ENCODE assay signal across 25 cellular contexts in genomic region chr16:86382774-86383407, GRCh38.
"Had no signal": no experiment of that assay in that cellular context is flagged by ENCODE, and none has a peak within 500 bp of the region (broad histone marks: within the 10 kb centered on the region; RNA-seq: fewer than 3 reads in every experiment).

No MANE protein-coding gene starts in this region.

- H3K4me3 ChIP-seq: heart left ventricle, lung, neural progenitor cell, ovary, prostate gland, upper lobe of right lung had no signal

- H3K9me3 ChIP-seq: prostate gland, upper lobe of right lung had no signal

- ATAC-seq: activated CD4-positive, alpha-beta T cell treated with anti-CD3 and anti-CD28 coated beads for 36 hours; activated naive CD4-positive, alpha-beta T cell treated with anti-CD3 and anti-CD28 coated beads, Interleukin-2, amount 50 U/mL, for 72 hours; activated T-helper 17 cell treated with anti-CD3 and anti-CD28 coated beads, Interleukin-2, amount 50 U/mL, for 72 hours; effector memory CD8-positive, alpha-beta T cell; naive thymus-derived CD8-positive, alpha-beta T cell; stimulated activated naive CD8-positive, alpha-beta T cell treated with anti-CD3 and anti-CD28 coated beads, Interleukin-15, Interleukin-2, amounts not matched to agents 100 U/mL and 50 U/mL, for 24 hours; T-helper 17 cell; upper lobe of right lung had no signal

- H3K27me3 ChIP-seq: brain microvascular endothelial cell, neural progenitor cell, ovary, upper lobe of right lung had no signal

- H3K27ac ChIP-seq: neural progenitor cell, ovary, prostate gland had no signal

- H3K4me2 ChIP-seq: neural progenitor cell had no signal

- H3K9ac ChIP-seq: neural progenitor cell had no signal

- H3K36me3 ChIP-seq: brain microvascular endothelial cell, heart left ventricle, neural progenitor cell, ovary, prostate gland, upper lobe of right lung had no signal

- H3K4me1 ChIP-seq: neural progenitor cell, prostate gland, upper lobe of right lung had no signal

- H2AFZ ChIP-seq: neural progenitor cell had no signal

- DNase-seq: activated B cell treated with CpG ODN at 0.5 μM for 24 hours; activated CD4-positive, alpha-beta T cell treated with anti-CD3 and anti-CD28 coated beads for 36 hours; activated CD4-positive, alpha-beta T cell treated with anti-CD3 and anti-CD28 coated beads, Interleukin-2, amount 50 U/mL, for 4 hours; activated CD8-positive, alpha-beta memory T cell treated with anti-CD3 and anti-CD28 coated beads for 24 hours; activated CD8-positive, alpha-beta memory T cell treated with anti-CD3 and anti-CD28 coated beads, Interleukin-2, amount 50 U/mL, for 4 hours; activated T-cell treated with anti-CD3 and anti-CD28 coated beads, Interleukin-2, amount 50 U/mL, for 24 hours; aorta; brain microvascular endothelial cell; caudate nucleus; effector memory CD8-positive, alpha-beta T cell; heart left ventricle; islet precursor cell; left cardiac atrium; naive thymus-derived CD8-positive, alpha-beta T cell; ovary; stimulated activated CD4-positive, alpha-beta T cell treated with anti-CD3 and anti-CD28 coated beads, Interleukin-12 subunit alpha, Interleukin-12 subunit beta, amount 100 ng/mL, for 4 hours; stimulated activated CD4-positive, alpha-beta T cell treated with anti-CD3 and anti-CD28 coated beads, Interleukin-4, amount 100 ng/mL, for 4 hours; stimulated activated naive CD8-positive, alpha-beta T cell treated with anti-CD3 and anti-CD28 coated beads, Interleukin-15, Interleukin-2, amounts not matched to agents 100 U/mL and 50 U/mL, for 24 hours; T-helper 17 cell; upper lobe of right lung had no signal
